29 cellular contexts compared by ENCODE assay signal in the genomic region with DNA sequence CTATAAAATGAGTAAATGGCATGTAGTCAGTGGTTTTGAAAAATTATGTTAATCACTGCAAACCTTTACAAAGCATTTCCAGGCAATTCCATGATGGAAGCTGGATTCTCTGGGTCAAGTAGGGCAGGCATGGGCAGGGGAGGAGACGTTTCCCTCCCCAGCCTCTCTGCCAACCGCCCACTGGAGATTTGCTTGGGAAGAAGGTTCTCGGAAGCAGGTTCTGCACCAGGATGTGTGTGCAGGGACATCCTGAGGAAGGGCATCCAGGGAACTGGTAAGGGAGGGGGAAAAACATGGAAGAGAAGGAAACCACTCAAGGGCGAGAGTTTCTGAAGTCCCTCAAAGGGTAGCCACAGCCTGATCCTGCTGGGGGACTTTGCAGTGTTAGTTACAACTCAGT.
"Had no signal": no experiment of that assay in that cellular context is flagged by ENCODE, and none has a peak within 500 bp of the region (broad histone marks: within the 10 kb centered on the region; RNA-seq: fewer than 3 reads in every experiment).

No MANE protein-coding gene starts in this region.

- H3K36me3 ChIP-seq: left lung, lower lobe of right lung, pancreas, prostate gland, stomach, thyroid gland, transverse colon, upper lobe of left lung, vagina had no signal

- H3K4me1 ChIP-seq: pancreas, prostate gland, stomach, testis, thyroid gland, transverse colon had no signal

- ATAC-seq: left cardiac atrium; left lung; lower lobe of right lung; natural killer cell; pancreas; right cardiac atrium; sciatic nerve; stimulated activated naive B cell treated with anti-CD40 and anti-IgM and Interleukin-4, amounts not matched to agents 10 μg/mL and 1 μg/mL and 100 μg/mL, for 72 hours; stimulated activated naive CD8-positive, alpha-beta T cell treated with anti-CD3 and anti-CD28 coated beads, Interleukin-15, Interleukin-2, amounts not matched to agents 100 U/mL and 50 U/mL, for 24 hours had no signal

- H3K27me3 ChIP-seq: hepatocyte, left lung, pancreas, testis, thyroid gland, transverse colon, upper lobe of left lung, vagina had no signal

- H3K27ac ChIP-seq: hepatocyte, left lung, lower lobe of right lung, pancreas, prostate gland, skin epidermis, stomach, testis, thyroid gland, transverse colon, upper lobe of left lung, vagina had no signal

- H3K4me3 ChIP-seq: hepatocyte, left lung, lower lobe of right lung, pancreas, prostate gland, skin epidermis, stomach, testis, thyroid gland, transverse colon, upper lobe of left lung, vagina had no signal

- H3K9me3 ChIP-seq: left lung, lower lobe of right lung, pancreas, prostate gland, testis, thyroid gland, transverse colon, upper lobe of left lung, vagina had no signal

- DNase-seq: kidney glomerular epithelial cell; left cardiac atrium; left lung; lower lobe of right lung; mammary epithelial cell; mesenchymal stem cell; naive B cell; natural killer cell; nucleus accumbens; pancreas; posterior cingulate gyrus; retina; right cardiac atrium; stimulated activated CD4-positive, alpha-beta T cell treated with anti-CD3 and anti-CD28 coated beads, Interleukin-12 subunit alpha, Interleukin-12 subunit beta, amount 100 ng/mL, for 4 hours; stimulated activated CD4-positive, alpha-beta T cell treated with anti-CD3 and anti-CD28 coated beads, Interleukin-15, amount 100 ng/mL, for 24 hours; stimulated activated CD4-positive, alpha-beta T cell treated with anti-CD3 and anti-CD28 coated beads, Interleukin-2, amount 100 ng/mL, for 24 hours; stimulated activated CD4-positive, alpha-beta T cell treated with anti-CD3 and anti-CD28 coated beads, Interleukin-4, amount 100 ng/mL, for 1 hour; stimulated activated naive B cell treated with anti-CD40 and anti-IgM and Interleukin-4, amounts not matched to agents 10 μg/mL and 1 μg/mL and 100 μg/mL, for 72 hours; stimulated activated naive CD8-positive, alpha-beta T cell treated with anti-CD3 and anti-CD28 coated beads, Interleukin-15, Interleukin-2, amounts not matched to agents 100 U/mL and 50 U/mL, for 24 hours; stomach; testis; thyroid gland; transverse colon; upper lobe of left lung had no signal
